8 cellular contexts compared by ENCODE assay signal in the genomic region with DNA sequence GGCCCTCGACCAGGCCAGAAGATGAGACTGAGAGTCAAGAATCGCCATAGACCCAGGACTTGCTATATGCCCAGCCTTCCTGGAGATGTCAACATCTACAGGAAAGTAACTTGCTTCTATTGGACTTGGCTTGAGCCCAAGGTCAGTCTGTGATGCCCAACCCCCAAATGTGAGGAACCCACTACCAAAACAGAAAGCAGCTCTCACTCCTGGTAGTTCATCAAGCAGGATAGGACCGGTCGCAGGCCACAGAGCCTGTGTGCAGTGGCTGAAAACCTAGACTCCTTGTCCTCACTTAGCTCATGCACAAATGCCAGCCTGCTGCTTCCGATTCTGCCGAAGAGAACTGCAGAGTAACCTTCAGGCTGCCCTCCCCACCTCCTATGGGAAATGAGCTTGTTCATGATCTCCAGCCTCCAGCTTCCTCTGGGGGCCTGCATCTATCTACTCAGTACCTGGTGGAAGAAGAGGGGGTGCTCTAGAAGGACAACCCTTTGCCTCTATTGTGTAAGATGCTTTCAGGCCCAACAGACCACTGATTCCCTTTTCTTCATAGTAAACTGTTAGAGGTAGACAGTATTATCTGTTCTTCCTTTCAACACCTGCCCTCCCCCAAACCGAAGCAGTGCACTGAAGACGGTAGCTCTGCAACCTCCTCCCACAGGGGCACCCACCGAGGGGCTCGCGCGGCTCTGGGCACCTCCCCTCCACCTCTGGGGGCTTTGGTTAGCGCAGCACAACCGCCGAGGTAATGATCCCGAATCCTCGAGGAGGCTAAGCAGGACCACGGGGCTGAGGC. TPM values are rescaled to one million over a fixed set of nuclear protein-coding genes. Genes with fewer than 3 reads are reported as not detected.
DNase-seq lines count a peak whose midpoint lies in the region; ATAC-seq, FAIRE-seq and TF ChIP-seq lines count a peak whose summit lies in the region.

No MANE protein-coding gene starts in this region.

- H3K4me1 Mint-ChIP-seq in naive B cell, result peaks cover 7 to 21% (median 14%) of the 10 kb centered on the region in 3 donors

- H3K27me3 ChIP-seq in OCI-LY3 (ENCODE audit: low read depth, low read length) (no peaks in the 10 kb centered on the region), colonic mucosa (no peaks in the 10 kb centered on the region)

- FAIRE-seq in GM12891 (lab: Jason Lieb, UNC), result peak; percentile 72

- H3K27ac Mint-ChIP-seq in naive B cell, result peak overlapping the region in 2 of 6 donors; percentile 32 to 60

- peaks cover 11% of the 10 kb centered on the region for H3K4me1 ChIP-seq in OCI-LY3 (ENCODE audit: low read length)
- peaks cover 10% of the 10 kb centered on the region for H3K4me1 ChIP-seq in colonic mucosa

- H3K9me3 ChIP-seq in OCI-LY3 (ENCODE audit: insufficient read depth, low read length) (no peaks in the 10 kb centered on the region), colonic mucosa (no peaks in the 10 kb centered on the region)

- H3K9ac ChIP-seq in OCI-LY3 (ENCODE audit: low read length) (peak overlapping the region; percentile 66), colonic mucosa (ENCODE audit: low read depth in 2 of 2, low read length in 2 of 2) (peak overlapping the region; percentile 64 to 70)

- TF ChIP-seq CTCF in AG04449 (IDR thresholded peaks at IDR 0.05; ENCODE audit: insufficient read depth, low read length, missing control alignments) (no peak), OCI-LY3 (IDR thresholded peaks at IDR 0.05; ENCODE audit: low read depth, low read length) (no peak), colonic mucosa (IDR thresholded peaks at IDR 0.05) (no peak)

- DNase-seq in AG04449 (ENCODE audit: low read depth, low spot score), result no peak
- no peak for DNase-seq in GM12891 (ENCODE audit: insufficient read length, low spot score)
- peak; percentile 55 for DNase-seq in colonic mucosa
- DNase-seq in naive B cell, result no peak
- no peak for DNase-seq in ureter (ENCODE audit: low spot score)
- DNase-seq in stimulated activated CD4-positive, alpha-beta T cell treated with anti-CD3 and anti-CD28 coated beads, Interleukin-4, amount 100 ng/mL, for 4 hours, result no peak

- 0 out of 2 replicates have a peak overlapping the region, but pooled peaks have one; percentile 31 for H2AFZ ChIP-seq in OCI-LY3 (ENCODE audit: low read depth, low read length)

- peak overlapping the region; percentile 67 for H3K4me3 ChIP-seq in AG04449 (ENCODE audit: low read depth, low read length)
- peak overlapping the region; percentile 95 for H3K4me3 ChIP-seq in OCI-LY3 (ENCODE audit: low read length)
- peak overlapping the region; percentile 53 for H3K4me3 ChIP-seq in colonic mucosa

- H3K27ac ChIP-seq in OCI-LY3 (ENCODE audit: low read length) (no peak overlapping the region), colonic mucosa (peak overlapping the region; percentile 98)

- POLR2A ChIA-PET in AG04449 (lab: Yijun Ruan, JAX), result no interaction called here

- peak overlapping the region; percentile 53 to 86 (median 77) for H3K4me3 Mint-ChIP-seq in naive B cell

- CTCF ChIA-PET in AG04449 (lab: Yijun Ruan, JAX), result interaction anchor here (1.2 to 6.4 kb wide), 7 partner anchors 10 to 145 kb away, joined by 4 to 52 read pairs (median 7); no protein-coding TSS in a partner anchor

- H3K4me2 ChIP-seq in OCI-LY3 (ENCODE audit: low read length), result peak overlapping the region; percentile 78

- H3K9me3 Mint-ChIP-seq in naive B cell, result no peaks in the 10 kb centered on the region

- H3K27me3 Mint-ChIP-seq in naive B cell, result peaks cover 0 to 16% (median 8%) of the 10 kb centered on the region in 3 donors

- intact Hi-C loops in colonic mucosa (cut with DNase I), result no loop called here

- no peaks in the 10 kb centered on the region for H4K20me1 ChIP-seq in OCI-LY3 (ENCODE audit: insufficient read depth, low read length)

- H3K36me3 ChIP-seq in OCI-LY3 (replicated peaks; ENCODE audit: low read depth, low read length) (no peaks in the 10 kb centered on the region), colonic mucosa (no peaks in the 10 kb centered on the region)

- no peak for ATAC-seq in naive B cell (ENCODE audit: low read depth in 2 of 2)
- no peak for ATAC-seq in activated CD4-positive, CD25-positive, alpha-beta regulatory T cell treated with anti-CD3 and anti-CD28 coated beads, Interleukin-2, amount 50 U/mL, for 24 hours

- H3K79me2 ChIP-seq in OCI-LY3 (ENCODE audit: low read length), result peaks cover 31% of the 10 kb centered on the region

- no peaks in the 10 kb centered on the region for H3K36me3 Mint-ChIP-seq in naive B cell

- no peak for TF ChIP-seq POLR2A in GM12891 (IDR thresholded peaks at IDR 0.05; ENCODE audit: low read depth, low read length)

TF ChIP-seq in GM12891, 5 proteins besides CTCF, POLR2A, EP300 and RAD21:
- TF ChIP-seq TAF1 (IDR thresholded peaks at IDR 0.05; ENCODE audit: low read depth, low read length), result no peak
- no peak for TF ChIP-seq POU2F2 (IDR thresholded peaks at IDR 0.05; ENCODE audit: low read depth, low read length)
- TF ChIP-seq POLR2AphosphoS5 (IDR thresholded peaks at IDR 0.05; ENCODE audit: low read depth, low read length), result no peak

RNA-seq across cellular contexts. Expression of gene ACOT7, which starts 1.3 kb away (rescaled TPM):
- 61.5 TPM for polyA plus RNA-seq in GM12891 (2012; ENCODE audit: low read depth, missing spikeins)
- total RNA-seq in colonic mucosa, result 100 to 1,000 TPM in 1 of 2 donors, 10 to 100 TPM in 1; 48.7 to 125 TPM
- 1 to 10 TPM; 1.8 to 3.7 (median 2.9) TPM for polyA plus RNA-seq in naive B cell (ENCODE audit: low read depth in 6 of 6)
- total RNA-seq in ureter, result 19.1 TPM

RNA-seq across cellular contexts. Expression of gene HES2, which starts 27.4 kb away (rescaled TPM):
- polyA plus RNA-seq in GM12891 (2012; ENCODE audit: low read depth, missing spikeins), result 0.85 TPM
- total RNA-seq in colonic mucosa, result 10 to 100 TPM; 14.2 to 24.0 TPM
- not detected for polyA plus RNA-seq in naive B cell (ENCODE audit: low read depth in 6 of 6)
- total RNA-seq in ureter, result 2.1 TPM

RNA-seq across cellular contexts. Expression of gene ESPN, which starts 32.3 kb away (rescaled TPM):
- 0.13 TPM for polyA plus RNA-seq in GM12891 (2012; ENCODE audit: low read depth, missing spikeins)
- 10 to 100 TPM; 74.3 to 98.0 TPM for total RNA-seq in colonic mucosa
- polyA plus RNA-seq in naive B cell (ENCODE audit: low read depth in 6 of 6), result not detected
- 6.2 TPM for total RNA-seq in ureter

Comparison
In these comparisons a context has a peak if more than half of its experiments do, and no peak if none do; other contexts are left out.
1. RNA of gene ESPN, which starts 32.3 kb away (total RNA-seq): 74.3 to 98.0 TPM in colonic mucosa; 6.2 TPM in ureter (single experiment); every median in the first group is over 10 times any median in the second.
2. Peak in every context shown above with its lines, with median percentiles within 50 percentile points of each other: H3K4me3 ChIP-seq.